11 cellular contexts compared by ENCODE assay signal in the genomic region with DNA sequence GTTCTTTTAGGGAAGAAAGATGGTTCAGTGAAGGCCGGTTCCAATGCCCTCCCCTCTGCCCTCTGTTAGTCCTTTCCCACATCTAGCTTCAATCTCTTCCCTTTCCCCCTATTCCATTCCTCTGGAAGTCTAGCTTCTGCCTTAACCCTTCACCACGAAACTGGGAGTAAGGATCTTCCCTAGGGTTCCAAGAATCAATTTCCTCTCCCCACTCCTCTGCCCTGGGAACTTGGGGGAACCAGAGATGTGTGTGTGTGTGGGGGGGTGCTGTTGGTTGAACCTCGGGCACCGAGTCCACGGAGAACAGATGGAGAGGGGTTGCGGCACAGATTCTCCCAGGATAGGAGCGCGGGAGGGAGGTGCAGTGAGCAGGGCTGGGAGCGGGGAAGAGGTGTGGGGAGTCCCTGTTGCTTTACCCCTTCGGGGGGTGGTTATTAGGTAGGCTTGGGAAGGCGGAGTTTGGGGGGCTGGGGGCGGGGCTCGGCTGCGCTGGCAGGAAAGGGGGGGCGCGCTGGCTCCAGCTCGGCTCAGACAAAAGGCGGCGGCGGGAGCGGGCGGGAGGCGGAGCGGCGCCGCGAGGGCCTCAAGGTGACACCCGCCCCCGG. TPM values are rescaled to one million over a fixed set of nuclear protein-coding genes. Genes with fewer than 3 reads are reported as not detected.
DNase-seq lines count a peak whose midpoint lies in the region; ATAC-seq and TF ChIP-seq lines count a peak whose summit lies in the region.
"Had no signal": no experiment of that assay in that cellular context is flagged by ENCODE, and none has a peak within 500 bp of the region (broad histone marks: within the 10 kb centered on the region; RNA-seq: fewer than 3 reads in every experiment).

TSS of gene TMEM151B (plus strand) at position 530 of the 605 bp plus-strand sequence. CDS start 293 bp downstream, outside the sequence.

- DNase-seq in Caco-2 = no peak
- peak; percentile 48 for DNase-seq in NCI-H2171 (lab: John Stamatoyannopoulos, UW)
- DNase-seq in osteocyte (ENCODE audit: extremely low spot score, unreplicated experiment) = no peak
- no peak for DNase-seq in ACHN
- DNase-seq in kidney glomerular epithelial cell (lab: John Stamatoyannopoulos, UW) = no peak
- no peak for DNase-seq in GM13976 (ENCODE audit: low spot score)

- intact Hi-C loops in Caco-2 (cut with micrococcal nuclease; ENCODE audit: unreplicated experiment) = no loop called here
- intact Hi-C loops in dendritic cell treated with granulocyte-macrophage colony-stimulating factor and Interleukin-4, amounts not matched to agents 40 ng/mL and 50 ng/mL, for 4 days (cut with micrococcal nuclease) = loop anchor here (5.0 kb wide), 1 partner anchor 182 kb away; no protein-coding TSS in a partner anchor

- peaks cover 6% of the 10 kb centered on the region; the same call in 1 of the 2 replicates for H3K4me1 ChIP-seq in Caco-2
- H3K4me1 ChIP-seq: SJSA1 had no signal

- H3K27me3 Mint-ChIP-seq in Caco-2 (ENCODE audit: insufficient read depth, unreplicated experiment) (peaks cover 18% of the 10 kb centered on the region), osteocyte (ENCODE audit: unreplicated experiment) (peaks cover 43% of the 10 kb centered on the region)
- H3K27me3 Mint-ChIP-seq in dendritic cell treated with granulocyte-macrophage colony-stimulating factor and Interleukin-4, amounts not matched to agents 40 ng/mL and 50 ng/mL, for 4 days = peaks cover 60% of the 10 kb centered on the region

- no peak for ATAC-seq in GM18517 (IDR thresholded peaks at IDR 0.05; ENCODE audit: unreplicated experiment)

- H3K9me3 Mint-ChIP-seq in Caco-2 (ENCODE audit: unreplicated experiment) (no peaks in the 10 kb centered on the region), osteocyte (ENCODE audit: unreplicated experiment) (no peaks in the 10 kb centered on the region)
- H3K9me3 Mint-ChIP-seq in dendritic cell treated with granulocyte-macrophage colony-stimulating factor and Interleukin-4, amounts not matched to agents 40 ng/mL and 50 ng/mL, for 4 days = no peaks in the 10 kb centered on the region

- H3K4me3 ChIP-seq in Caco-2 (ENCODE audit: low read depth, low read length) = peak within 1 kb of the TSS; percentile 41
- H3K4me3 ChIP-seq: ovary, SJSA1 had no signal

- no peak for TF ChIP-seq CTCF in Caco-2 (IDR thresholded peaks at IDR 0.05; ENCODE audit: insufficient read depth in 1 of 2, low read depth in 1 of 2, low read length in 1 of 2, severe bottlenecking in 1 of 2, unreplicated experiment in 1 of 2)
- TF ChIP-seq CTCF in osteocyte (IDR thresholded peaks at IDR 0.05) = no peak
- TF ChIP-seq CTCF in GM13976 (IDR thresholded peaks at IDR 0.05; ENCODE audit: borderline replicate concordance, control extremely low read depth, extremely low read depth, insufficient read depth, missing control alignments) = no peak

- H3K4me3 Mint-ChIP-seq in Caco-2 (ENCODE audit: unreplicated experiment) (peak within 1 kb of the TSS; percentile 71), osteocyte (ENCODE audit: unreplicated experiment) (peak within 1 kb of the TSS; percentile 66)
- peak within 1 kb of the TSS; percentile 56 for H3K4me3 Mint-ChIP-seq in dendritic cell treated with granulocyte-macrophage colony-stimulating factor and Interleukin-4, amounts not matched to agents 40 ng/mL and 50 ng/mL, for 4 days

- peaks cover 9% of the 10 kb centered on the region for H3K36me3 Mint-ChIP-seq in Caco-2 (ENCODE audit: insufficient read depth, unreplicated experiment)
- peaks cover 3% of the 10 kb centered on the region for H3K36me3 Mint-ChIP-seq in dendritic cell treated with granulocyte-macrophage colony-stimulating factor and Interleukin-4, amounts not matched to agents 40 ng/mL and 50 ng/mL, for 4 days (ENCODE audit: low read depth)
- H3K36me3 Mint-ChIP-seq in osteocyte (ENCODE audit: unreplicated experiment) = no peaks in the 10 kb centered on the region

- in situ Hi-C loops in ACHN (cut with HindIII; ENCODE audit: low pct_ligation_motif_present, low pct_unique_long_range_greater_than_20kb, low sequenced_read_pairs) = no loop called here
- in situ Hi-C loops in GM13976 (cut with MboI; ENCODE audit: low sequenced_read_pairs, unreplicated experiment) = no loop called here

- CTCF ChIA-PET in Caco-2 (lab: Charles Lee) = interaction anchor here (1.0 to 3.7 kb wide), 5 partner anchors 14 to 69 kb away, joined by 3 to 23 read pairs (median 5); partner anchors contain the start of genes AARS2 and SLC35B2

- BruUV-seq in Caco-2 (replicated peaks; lab: Mats Ljungman, UMichigan) = no TSS peak

- H3K27ac Mint-ChIP-seq in Caco-2 (ENCODE audit: unreplicated experiment) = no peak within 1 kb of the TSS
- no peak within 1 kb of the TSS for H3K27ac Mint-ChIP-seq in dendritic cell treated with granulocyte-macrophage colony-stimulating factor and Interleukin-4, amounts not matched to agents 40 ng/mL and 50 ng/mL, for 4 days
- H3K27ac Mint-ChIP-seq in osteocyte (ENCODE audit: unreplicated experiment) = no peak within 1 kb of the TSS

- H3K4me1 Mint-ChIP-seq in Caco-2 (ENCODE audit: low read depth, unreplicated experiment) = no peaks in the 10 kb centered on the region
- H3K4me1 Mint-ChIP-seq in dendritic cell treated with granulocyte-macrophage colony-stimulating factor and Interleukin-4, amounts not matched to agents 40 ng/mL and 50 ng/mL, for 4 days (ENCODE audit: low read depth) = peaks cover 26% of the 10 kb centered on the region
- peaks cover 4% of the 10 kb centered on the region for H3K4me1 Mint-ChIP-seq in osteocyte (ENCODE audit: unreplicated experiment)

- H3K36me3 ChIP-seq in Caco-2 (ENCODE audit: control insufficient read depth, insufficient read depth, low read length) = no peaks in the 10 kb centered on the region
- H3K36me3 ChIP-seq: ovary, SJSA1 had no signal

- POLR2A ChIA-PET in Caco-2 (lab: Charles Lee) = no interaction called here

- peaks cover 6% of the 10 kb centered on the region for H3K27me3 ChIP-seq in Caco-2 (replicated peaks; ENCODE audit: control insufficient read depth, insufficient read depth, low read length)
- H3K27me3 ChIP-seq: ovary had no signal

- no peaks in the 10 kb centered on the region for H3K9me3 ChIP-seq in Caco-2
- H3K9me3 ChIP-seq: ovary, SJSA1 had no signal

RNA-seq across cellular contexts. Expression of gene TMEM151B, which starts in this region (rescaled TPM):
- total RNA-seq in Caco-2 (2022) (not detected in 2 replicates), osteocyte (0.08 TPM in 1 of 2 replicates, not detected in the other)
- total RNA-seq: dermis microvascular lymphatic vessel endothelial cell, SJSA1 had no signal
